25 cellular contexts compared by ENCODE assay signal in the genomic region with DNA sequence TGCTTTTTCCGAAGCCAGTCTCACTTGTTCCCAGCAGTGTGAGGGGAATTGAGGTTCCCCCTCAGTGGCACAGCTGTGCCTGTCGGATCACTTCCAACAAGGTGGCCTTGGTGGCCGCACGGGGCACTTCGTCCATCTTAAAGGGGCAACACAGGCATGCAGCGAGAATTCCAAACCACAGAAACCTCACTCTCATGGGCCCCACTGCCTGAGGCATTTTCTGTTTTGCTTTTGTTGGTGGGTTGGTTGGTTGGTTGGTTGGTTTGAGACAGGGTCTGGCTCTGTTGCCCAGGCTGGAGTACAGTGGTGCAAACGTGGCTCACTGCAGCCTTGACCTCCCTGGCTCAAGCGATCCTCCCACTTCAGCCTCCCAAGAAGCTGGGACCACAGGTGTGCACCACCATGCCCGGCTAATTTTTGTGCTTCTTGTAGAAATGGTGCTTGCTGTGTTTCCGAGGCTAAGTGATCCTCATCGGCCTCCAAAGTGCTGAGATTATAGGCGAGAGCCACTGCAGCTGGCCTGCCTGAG. TPM values are rescaled to one million over a fixed set of nuclear protein-coding genes. Genes with fewer than 3 reads are reported as not detected.
DNase-seq lines count a peak whose midpoint lies in the region; ATAC-seq and TF ChIP-seq lines count a peak whose summit lies in the region.
"Had no signal": no experiment of that assay in that cellular context is flagged by ENCODE, and none has a peak within 500 bp of the region (broad histone marks: within the 10 kb centered on the region; RNA-seq: fewer than 3 reads in every experiment).

No MANE protein-coding gene starts in this region.

- no peak overlapping the region for H2AK5ac ChIP-seq in mesendoderm (ENCODE audit: low read length)

- H3K36me3 ChIP-seq in NT2/D1 (ENCODE audit: insufficient read depth, insufficient read length, low read length) (peaks cover 35% of the 10 kb centered on the region), mesendoderm (ENCODE audit: control insufficient read depth, insufficient read depth, low read length) (peaks cover 4% of the 10 kb centered on the region)

- TF ChIP-seq CTCF in brain (conservative IDR thresholded peaks at IDR 0.05): no peak

- no peaks in the 10 kb centered on the region; the same call in 1 of the 2 replicates for H3K9me3 ChIP-seq in NT2/D1 (ENCODE audit: insufficient read depth, low read length)
- H3K9me3 ChIP-seq: BLaER1, SK-N-SH had no signal

- H3K79me1 ChIP-seq in mesendoderm (ENCODE audit: low read length): peaks cover 2% of the 10 kb centered on the region

- peaks cover 0 to 10% (median 0%) of the 10 kb centered on the region in 5 experiments for H3K9me3 Mint-ChIP-seq in brain
- H3K9me3 Mint-ChIP-seq: CD4-positive, alpha-beta T cell had no signal

- no peak for ATAC-seq in GM21528 (IDR thresholded peaks at IDR 0.05; ENCODE audit: low FRiP score, unreplicated experiment)
- ATAC-seq: GM12878 had no signal

- no peak overlapping the region for H4K8ac ChIP-seq in mesendoderm (ENCODE audit: low read depth, low read length)

- no peak overlapping the region for H3K56ac ChIP-seq in mesendoderm (ENCODE audit: low read length)

- H2BK120ac ChIP-seq in mesendoderm (ENCODE audit: low read depth, low read length): no peak overlapping the region

- H3K4me1 Mint-ChIP-seq in brain: peaks cover 26% of the 10 kb centered on the region

- H3K4me3 ChIP-seq in NT2/D1 (ENCODE audit: insufficient read length, low read depth) (no peak overlapping the region), mesendoderm (ENCODE audit: low read length) (no peak overlapping the region)
- H3K4me3 ChIP-seq: BLaER1, GM12878, GM23248 had no signal

- H3K27me3 ChIP-seq in NT2/D1 (ENCODE audit: insufficient read depth, insufficient read length) (no peaks in the 10 kb centered on the region), mesendoderm (ENCODE audit: insufficient read depth, low read length, poor library complexity) (no peaks in the 10 kb centered on the region)
- H3K27me3 ChIP-seq: BLaER1 had no signal

- H3K36me3 Mint-ChIP-seq in brain: peaks cover 6% of the 10 kb centered on the region
- H3K36me3 Mint-ChIP-seq: IgD-negative memory B cell had no signal

- H3K27me3 Mint-ChIP-seq in brain: peaks cover 7% of the 10 kb centered on the region

- H3K27ac ChIP-seq in mesendoderm (ENCODE audit: low read depth, low read length) (no peak overlapping the region), temporal lobe (ENCODE audit: low read depth, low read length) (peak overlapping the region; percentile 80)
- H3K27ac ChIP-seq: BLaER1, GM23248 had no signal

- H3K9ac ChIP-seq in NT2/D1 (ENCODE audit: insufficient read length, low read depth): peak overlapping the region; percentile 32
- H3K9ac ChIP-seq in mesendoderm (ENCODE audit: low read length): no peak overlapping the region
- H3K9ac ChIP-seq: BLaER1, GM23248, SK-N-SH had no signal

- DNase-seq in NT2/D1 (ENCODE audit: low read depth, low spot score) (no peak), mesendoderm (no peak), DMS79 (lab: John Stamatoyannopoulos, UW) (no peak)
- DNase-seq in stimulated activated CD4-positive, alpha-beta T cell treated with anti-CD3 and anti-CD28 coated beads, Interleukin-2, amount 100 ng/mL, for 48 hours: no peak
- DNase-seq: ACHN; CD4-positive, alpha-beta T cell; COR-L47; DMS79 treated with DMSO at 0.1 percent for 48 hours; GM23248; HCEC 1CT; MV-4-11; NCI-H1105 treated with DMSO at 0.1 percent for 48 hours; NCI-H2081; NCI-H2171 treated with DMSO at 0.1 percent for 48 hours; NCI-H446; NCI-H526; RPMI8226; SHP77 treated with DMSO at 0.1 percent for 48 hours; SK-N-SH had no signal

- no peak overlapping the region for H3K18ac ChIP-seq in mesendoderm (ENCODE audit: low read length)

- H3K4me1 ChIP-seq in NT2/D1 (ENCODE audit: insufficient read depth, insufficient read length) (peaks cover 20% of the 10 kb centered on the region), mesendoderm (ENCODE audit: control insufficient read depth, low read depth, low read length) (no peaks in the 10 kb centered on the region)

- peak overlapping the region in 3 of 5 experiments; percentile 32 to 78 (median 62) for H3K27ac Mint-ChIP-seq in brain
- H3K27ac Mint-ChIP-seq: CD4-positive, alpha-beta T cell had no signal

- H3K4me3 Mint-ChIP-seq in brain: no peak overlapping the region
- H3K4me3 Mint-ChIP-seq: CD4-positive, alpha-beta T cell had no signal

- no CpG with 5 or more reads among the region's 12 CpGs for WGBS in mesendoderm (ENCODE audit: extremely low coverage, insufficient coverage, low lambda C conversion rate)

- H3K79me2 ChIP-seq in mesendoderm (ENCODE audit: control insufficient read depth, insufficient read depth, low read length): no peaks in the 10 kb centered on the region

- no peak overlapping the region for H3K4ac ChIP-seq in mesendoderm (ENCODE audit: low read depth, low read length)

- no peak overlapping the region for H3K4me2 ChIP-seq in mesendoderm (ENCODE audit: low read length)
- H3K4me2 ChIP-seq: BLaER1, SK-N-SH had no signal

- H2BK5ac ChIP-seq in mesendoderm (ENCODE audit: low read length): no peak overlapping the region

- H3K23ac ChIP-seq in mesendoderm (ENCODE audit: low read length): peak overlapping the region; percentile 6

- H2BK15ac ChIP-seq in mesendoderm (replicated peaks; ENCODE audit: low read depth): no peak overlapping the region

- no peak overlapping the region for H4K5ac ChIP-seq in mesendoderm (ENCODE audit: low read length)

RNA-seq across cellular contexts. Expression of gene NDUFS7, which starts 3.7 kb away (rescaled TPM):
- 275 TPM for polyA plus RNA-seq in brain (ENCODE audit: insufficient read depth, low read depth, low replicate concordance)
- 40.8 TPM for polyA plus RNA-seq in mesendoderm (2013, experiment 1 of 2)
- 41.7 TPM for polyA plus RNA-seq in mesendoderm (2013, experiment 2 of 2)
- total RNA-seq in temporal lobe: 21.4 TPM

RNA-seq across cellular contexts. Expression of gene GAMT, which starts 21.3 kb away (rescaled TPM):
- 146 TPM for polyA plus RNA-seq in brain (ENCODE audit: insufficient read depth, low read depth, low replicate concordance)
- polyA plus RNA-seq in mesendoderm (2013, experiment 1 of 2): 5.3 TPM
- 6.2 TPM for polyA plus RNA-seq in mesendoderm (2013, experiment 2 of 2)
- total RNA-seq in temporal lobe: 10.3 TPM

RNA-seq across cellular contexts. Expression of gene DAZAP1, which starts 27.4 kb away (rescaled TPM):
- polyA plus RNA-seq in brain (ENCODE audit: insufficient read depth, low read depth, low replicate concordance): 81.4 TPM
- 243 TPM for polyA plus RNA-seq in mesendoderm (2013, experiment 1 of 2)
- polyA plus RNA-seq in mesendoderm (2013, experiment 2 of 2): 246 TPM
- 25.8 TPM for total RNA-seq in temporal lobe

RNA-seq across cellular contexts. Expression of gene RPS15, which starts 58.2 kb away (rescaled TPM):
- 3,425 TPM for polyA plus RNA-seq in brain (ENCODE audit: insufficient read depth, low read depth, low replicate concordance)
- polyA plus RNA-seq in mesendoderm (2013, experiment 1 of 2): 2,706 TPM
- polyA plus RNA-seq in mesendoderm (2013, experiment 2 of 2): 2,673 TPM
- 418 TPM for total RNA-seq in temporal lobe
